In genomic region chr9:86406366-86406765, GRCh38 we compare ENCODE assay signal across 2 cellular contexts.
TF ChIP-seq lines count a peak whose summit lies in the region.

No MANE protein-coding gene starts in this region.

TF ChIP-seq in K562, 482 proteins besides CTCF, POLR2A, EP300 and RAD21:
- TF ChIP-seq KLF6 (CRISPR knock-in tag; IDR thresholded peaks at IDR 0.05; ENCODE audit: borderline replicate concordance) (no peak), CEBPB (tag; IDR thresholded peaks at IDR 0.05) (0 out of 2 replicates have a peak, but pooled peaks have one; percentile 12)

TF ChIP-seq in HepG2, 621 proteins besides CTCF, POLR2A, EP300 and RAD21 (continues in another document):
- TF ChIP-seq RXRB (CRISPR knock-in tag; IDR thresholded peaks at IDR 0.05; ENCODE audit: borderline replicate concordance) (peak; percentile 24; the same call in 1 of the 2 replicates), ZFYVE20 (CRISPR knock-in tag; IDR thresholded peaks at IDR 0.05; ENCODE audit: borderline replicate concordance, low read depth) (no peak), CEBPG (CRISPR knock-in tag; IDR thresholded peaks at IDR 0.05) (peak; percentile 66), ZFP1 (CRISPR knock-in tag; IDR thresholded peaks at IDR 0.05) (no peak), SOX6 (IDR thresholded peaks at IDR 0.05) (no peak), SOX6 (CRISPR knock-in tag; IDR thresholded peaks at IDR 0.05) (peak; percentile 60), SOX13 (IDR thresholded peaks at IDR 0.05) (no peak), SOX13 (CRISPR knock-in tag; conservative IDR thresholded peaks at IDR 0.05 in 1 of 2, IDR thresholded peaks at IDR 0.05 in 1 of 2) (peak in 1 of 2 experiments; percentile 64; a peak in 2 of 4 replicates), BCL6 (CRISPR knock-in tag; IDR thresholded peaks at IDR 0.05) (peak; percentile 65), SOX5 (CRISPR knock-in tag; IDR thresholded peaks at IDR 0.05; ENCODE audit: borderline replicate concordance) (peak; percentile 47; the same call in 1 of the 2 replicates), ZNF121 (CRISPR knock-in tag; IDR thresholded peaks at IDR 0.05) (no peak), POLR2AphosphoS2 (IDR thresholded peaks at IDR 0.05; ENCODE audit: low read depth, low read length) (no peak), CEBPB (IDR thresholded peaks at IDR 0.05; ENCODE audit: borderline replicate concordance, low read depth, low read length) (peak; percentile 85), NR3C1 (CRISPR knock-in tag; IDR thresholded peaks at IDR 0.05) (no peak), FOSL2 (CRISPR knock-in tag; IDR thresholded peaks at IDR 0.05) (peak; percentile 53), ZBTB26 (CRISPR knock-in tag; IDR thresholded peaks at IDR 0.05; ENCODE audit: borderline replicate concordance) (peak; percentile 76; the same call in 1 of the 2 replicates), SMAD1 (CRISPR knock-in tag; IDR thresholded peaks at IDR 0.05; ENCODE audit: borderline replicate concordance, low read depth) (no peak), HMG20A (CRISPR knock-in tag; IDR thresholded peaks at IDR 0.05; ENCODE audit: borderline replicate concordance) (peak; percentile 33; the same call in 1 of the 2 replicates), HDAC1 (CRISPR knock-in tag; IDR thresholded peaks at IDR 0.05) (0 out of 2 replicates have a peak, but pooled peaks have one; percentile 43), TFE3 (CRISPR knock-in tag; IDR thresholded peaks at IDR 0.05) (peak; percentile 72), ZBTB38 (CRISPR knock-in tag; IDR thresholded peaks at IDR 0.05) (no peak), TEAD3 (CRISPR knock-in tag; optimal IDR thresholded peaks at IDR 0.05; ENCODE audit: borderline replicate concordance) (peak; percentile 53), ZNF331 (CRISPR knock-in tag; IDR thresholded peaks at IDR 0.05) (0 out of 2 replicates have a peak, but pooled peaks have one; percentile 22), ZBTB1 (CRISPR knock-in tag; IDR thresholded peaks at IDR 0.05; ENCODE audit: borderline replicate concordance) (no peak), FOXP4 (CRISPR knock-in tag; IDR thresholded peaks at IDR 0.05) (peak; percentile 40; the same call in 1 of the 2 replicates), TBX3 (IDR thresholded peaks at IDR 0.05; ENCODE audit: borderline replicate concordance) (peak; percentile 21; the same call in 1 of the 2 replicates), KDM3A (CRISPR knock-in tag; IDR thresholded peaks at IDR 0.05; ENCODE audit: low read depth) (no peak), MXD4 (CRISPR knock-in tag; IDR thresholded peaks at IDR 0.05) (0 out of 2 replicates have a peak, but pooled peaks have one; percentile 30), HMG20B (CRISPR knock-in tag; conservative IDR thresholded peaks at IDR 0.05) (no peak), ZNF576 (CRISPR knock-in tag; IDR thresholded peaks at IDR 0.05) (no peak), GATAD2A (CRISPR knock-in tag; IDR thresholded peaks at IDR 0.05) (0 out of 2 replicates have a peak, but pooled peaks have one; percentile 29), NCOA2 (CRISPR knock-in tag; IDR thresholded peaks at IDR 0.05) (0 out of 2 replicates have a peak, but pooled peaks have one; percentile 32), SIX1 (CRISPR knock-in tag; IDR thresholded peaks at IDR 0.05; ENCODE audit: borderline replicate concordance) (0 out of 2 replicates have a peak, but pooled peaks have one; percentile 7), KLF16 (CRISPR knock-in tag; IDR thresholded peaks at IDR 0.05) (peak in 1 of 2 experiments; percentile 24; a peak in 1 of 4 replicates), ZNF639 (CRISPR knock-in tag; conservative IDR thresholded peaks at IDR 0.05) (no peak), ZMYM4 (CRISPR knock-in tag; IDR thresholded peaks at IDR 0.05) (no peak), DMTF1 (CRISPR knock-in tag; IDR thresholded peaks at IDR 0.05) (no peak), ZZZ3 (CRISPR knock-in tag; IDR thresholded peaks at IDR 0.05; ENCODE audit: borderline replicate concordance) (no peak)
- TF ChIP-seq, protein P1, sequence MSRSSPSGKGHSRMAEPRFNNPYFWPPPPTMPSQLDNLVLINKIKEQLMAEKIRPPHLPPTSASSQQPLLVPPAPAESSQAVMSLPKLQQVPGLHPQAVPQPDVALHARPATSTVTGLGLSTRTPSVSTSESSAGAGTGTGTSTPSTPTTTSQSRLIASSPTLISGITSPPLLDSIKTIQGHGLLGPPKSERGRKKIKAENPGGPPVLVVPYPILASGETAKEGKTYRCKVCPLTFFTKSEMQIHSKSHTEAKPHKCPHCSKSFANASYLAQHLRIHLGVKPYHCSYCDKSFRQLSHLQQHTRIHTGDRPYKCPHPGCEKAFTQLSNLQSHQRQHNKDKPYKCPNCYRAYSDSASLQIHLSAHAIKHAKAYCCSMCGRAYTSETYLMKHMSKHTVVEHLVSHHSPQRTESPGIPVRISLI (CRISPR knock-in tag; IDR thresholded peaks at IDR 0.05; ENCODE audit: borderline replicate concordance) = peak; percentile 39; the same call in 1 of the 2 replicates
- TF ChIP-seq, protein P2, sequence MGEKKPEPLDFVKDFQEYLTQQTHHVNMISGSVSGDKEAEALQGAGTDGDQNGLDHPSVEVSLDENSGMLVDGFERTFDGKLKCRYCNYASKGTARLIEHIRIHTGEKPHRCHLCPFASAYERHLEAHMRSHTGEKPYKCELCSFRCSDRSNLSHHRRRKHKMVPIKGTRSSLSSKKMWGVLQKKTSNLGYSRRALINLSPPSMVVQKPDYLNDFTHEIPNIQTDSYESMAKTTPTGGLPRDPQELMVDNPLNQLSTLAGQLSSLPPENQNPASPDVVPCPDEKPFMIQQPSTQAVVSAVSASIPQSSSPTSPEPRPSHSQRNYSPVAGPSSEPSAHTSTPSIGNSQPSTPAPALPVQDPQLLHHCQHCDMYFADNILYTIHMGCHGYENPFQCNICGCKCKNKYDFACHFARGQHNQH (CRISPR knock-in tag; IDR thresholded peaks at IDR 0.05) = no peak
- TF ChIP-seq, protein P3, sequence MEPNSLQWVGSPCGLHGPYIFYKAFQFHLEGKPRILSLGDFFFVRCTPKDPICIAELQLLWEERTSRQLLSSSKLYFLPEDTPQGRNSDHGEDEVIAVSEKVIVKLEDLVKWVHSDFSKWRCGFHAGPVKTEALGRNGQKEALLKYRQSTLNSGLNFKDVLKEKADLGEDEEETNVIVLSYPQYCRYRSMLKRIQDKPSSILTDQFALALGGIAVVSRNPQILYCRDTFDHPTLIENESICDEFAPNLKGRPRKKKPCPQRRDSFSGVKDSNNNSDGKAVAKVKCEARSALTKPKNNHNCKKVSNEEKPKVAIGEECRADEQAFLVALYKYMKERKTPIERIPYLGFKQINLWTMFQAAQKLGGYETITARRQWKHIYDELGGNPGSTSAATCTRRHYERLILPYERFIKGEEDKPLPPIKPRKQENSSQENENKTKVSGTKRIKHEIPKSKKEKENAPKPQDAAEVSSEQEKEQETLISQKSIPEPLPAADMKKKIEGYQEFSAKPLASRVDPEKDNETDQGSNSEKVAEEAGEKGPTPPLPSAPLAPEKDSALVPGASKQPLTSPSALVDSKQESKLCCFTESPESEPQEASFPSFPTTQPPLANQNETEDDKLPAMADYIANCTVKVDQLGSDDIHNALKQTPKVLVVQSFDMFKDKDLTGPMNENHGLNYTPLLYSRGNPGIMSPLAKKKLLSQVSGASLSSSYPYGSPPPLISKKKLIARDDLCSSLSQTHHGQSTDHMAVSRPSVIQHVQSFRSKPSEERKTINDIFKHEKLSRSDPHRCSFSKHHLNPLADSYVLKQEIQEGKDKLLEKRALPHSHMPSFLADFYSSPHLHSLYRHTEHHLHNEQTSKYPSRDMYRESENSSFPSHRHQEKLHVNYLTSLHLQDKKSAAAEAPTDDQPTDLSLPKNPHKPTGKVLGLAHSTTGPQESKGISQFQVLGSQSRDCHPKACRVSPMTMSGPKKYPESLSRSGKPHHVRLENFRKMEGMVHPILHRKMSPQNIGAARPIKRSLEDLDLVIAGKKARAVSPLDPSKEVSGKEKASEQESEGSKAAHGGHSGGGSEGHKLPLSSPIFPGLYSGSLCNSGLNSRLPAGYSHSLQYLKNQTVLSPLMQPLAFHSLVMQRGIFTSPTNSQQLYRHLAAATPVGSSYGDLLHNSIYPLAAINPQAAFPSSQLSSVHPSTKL (CRISPR knock-in tag; IDR thresholded peaks at IDR 0.05) = 0 out of 2 replicates have a peak, but pooled peaks have one; percentile 13
- TF ChIP-seq, protein P4, sequence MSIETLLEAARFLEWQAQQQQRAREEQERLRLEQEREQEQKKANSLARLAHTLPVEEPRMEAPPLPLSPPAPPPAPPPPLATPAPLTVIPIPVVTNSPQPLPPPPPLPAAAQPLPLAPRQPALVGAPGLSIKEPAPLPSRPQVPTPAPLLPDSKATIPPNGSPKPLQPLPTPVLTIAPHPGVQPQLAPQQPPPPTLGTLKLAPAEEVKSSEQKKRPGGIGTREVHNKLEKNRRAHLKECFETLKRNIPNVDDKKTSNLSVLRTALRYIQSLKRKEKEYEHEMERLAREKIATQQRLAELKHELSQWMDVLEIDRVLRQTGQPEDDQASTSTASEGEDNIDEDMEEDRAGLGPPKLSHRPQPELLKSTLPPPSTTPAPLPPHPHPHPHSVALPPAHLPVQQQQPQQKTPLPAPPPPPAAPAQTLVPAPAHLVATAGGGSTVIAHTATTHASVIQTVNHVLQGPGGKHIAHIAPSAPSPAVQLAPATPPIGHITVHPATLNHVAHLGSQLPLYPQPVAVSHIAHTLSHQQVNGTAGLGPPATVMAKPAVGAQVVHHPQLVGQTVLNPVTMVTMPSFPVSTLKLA (IDR thresholded peaks at IDR 0.05) = no peak
- TF ChIP-seq, protein P5, sequence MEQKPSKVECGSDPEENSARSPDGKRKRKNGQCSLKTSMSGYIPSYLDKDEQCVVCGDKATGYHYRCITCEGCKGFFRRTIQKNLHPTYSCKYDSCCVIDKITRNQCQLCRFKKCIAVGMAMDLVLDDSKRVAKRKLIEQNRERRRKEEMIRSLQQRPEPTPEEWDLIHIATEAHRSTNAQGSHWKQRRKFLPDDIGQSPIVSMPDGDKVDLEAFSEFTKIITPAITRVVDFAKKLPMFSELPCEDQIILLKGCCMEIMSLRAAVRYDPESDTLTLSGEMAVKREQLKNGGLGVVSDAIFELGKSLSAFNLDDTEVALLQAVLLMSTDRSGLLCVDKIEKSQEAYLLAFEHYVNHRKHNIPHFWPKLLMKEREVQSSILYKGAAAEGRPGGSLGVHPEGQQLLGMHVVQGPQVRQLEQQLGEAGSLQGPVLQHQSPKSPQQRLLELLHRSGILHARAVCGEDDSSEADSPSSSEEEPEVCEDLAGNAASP (CRISPR knock-in tag; IDR thresholded peaks at IDR 0.05; ENCODE audit: borderline replicate concordance) = 0 out of 2 replicates have a peak, but pooled peaks have one; percentile 43
